ENCODE assay signal across 1 cellular context in genomic region chr9:15510789-15511575, GRCh38.
TF ChIP-seq lines count a peak whose summit lies in the region.

Gene PSIP1 (minus strand): TSS chr9:15510970. CDS start chr9:15510188, 782 bp downstream.

TF ChIP-seq in HepG2, 621 proteins besides CTCF, POLR2A, EP300 and RAD21 (continued from another document and continues in another):
- TF ChIP-seq SALL2 (CRISPR knock-in tag; IDR thresholded peaks at IDR 0.05) (peak; percentile 72; the same call in 1 of the 2 replicates), ARNT (IDR thresholded peaks at IDR 0.05) (no peak), ZNF512 (CRISPR knock-in tag; IDR thresholded peaks at IDR 0.05) (no peak), GABPB1 (CRISPR knock-in tag; IDR thresholded peaks at IDR 0.05) (peak; percentile 63; the same call in 1 of the 2 replicates), KAT8 (CRISPR knock-in tag; IDR thresholded peaks at IDR 0.05) (0 out of 2 replicates have a peak, but pooled peaks have one; percentile 26), HNF1B (CRISPR knock-in tag; IDR thresholded peaks at IDR 0.05) (peak; percentile 78), TERF1 (CRISPR knock-in tag; IDR thresholded peaks at IDR 0.05) (no peak), IKZF1 (IDR thresholded peaks at IDR 0.05) (no peak), PCBP1 (IDR thresholded peaks at IDR 0.05; ENCODE audit: borderline replicate concordance, low read depth, low read length) (peak; percentile 81; the same call in 1 of the 2 replicates), GABPA (IDR thresholded peaks at IDR 0.05; ENCODE audit: low read depth, low read length) (no peak), GABPA (CRISPR knock-in tag; IDR thresholded peaks at IDR 0.05; ENCODE audit: low read depth) (peak; percentile 25; the same call in 1 of the 2 replicates), ZNF7 (CRISPR knock-in tag; IDR thresholded peaks at IDR 0.05) (no peak), ZNF777 (CRISPR knock-in tag; IDR thresholded peaks at IDR 0.05) (peak; percentile 77; the same call in 1 of the 2 replicates), REXO4 (CRISPR knock-in tag; IDR thresholded peaks at IDR 0.05; ENCODE audit: borderline replicate concordance) (0 out of 2 replicates have a peak, but pooled peaks have one; percentile 66), ZNF34 (CRISPR knock-in tag; IDR thresholded peaks at IDR 0.05; ENCODE audit: borderline replicate concordance) (no peak), HOXA5 (CRISPR knock-in tag; IDR thresholded peaks at IDR 0.05) (0 out of 2 replicates have a peak, but pooled peaks have one; percentile 28), ZNF792 (CRISPR knock-in tag; IDR thresholded peaks at IDR 0.05) (no peak), ZNF501 (CRISPR knock-in tag; IDR thresholded peaks at IDR 0.05) (peak; percentile 91), TOPORS (CRISPR knock-in tag; IDR thresholded peaks at IDR 0.05) (peak; percentile 82), MYPOP (CRISPR knock-in tag; IDR thresholded peaks at IDR 0.05) (peak; percentile 96), AKNA (CRISPR knock-in tag; IDR thresholded peaks at IDR 0.05; ENCODE audit: borderline replicate concordance) (peak; percentile 14; the same call in 1 of the 2 replicates), ZNF343 (CRISPR knock-in tag; IDR thresholded peaks at IDR 0.05) (no peak), DMTF1 (CRISPR knock-in tag; IDR thresholded peaks at IDR 0.05) (no peak), SMAD3 (CRISPR knock-in tag; IDR thresholded peaks at IDR 0.05) (no peak), SAFB2 (CRISPR knock-in tag; IDR thresholded peaks at IDR 0.05; ENCODE audit: borderline replicate concordance, low read depth) (peak; percentile 91; the same call in 1 of the 2 replicates), ZNF776 (CRISPR knock-in tag; IDR thresholded peaks at IDR 0.05) (peak; percentile 71), ZNF710 (CRISPR knock-in tag; IDR thresholded peaks at IDR 0.05; ENCODE audit: borderline replicate concordance) (no peak), NKX3-1 (CRISPR knock-in tag; IDR thresholded peaks at IDR 0.05) (peak; percentile 41; the same call in 1 of the 2 replicates), ZNF598 (CRISPR knock-in tag; IDR thresholded peaks at IDR 0.05; ENCODE audit: borderline replicate concordance) (no peak), ZEB1 (IDR thresholded peaks at IDR 0.05; ENCODE audit: insufficient replicate concordance, low read depth) (no peak), HMGXB4 (CRISPR knock-in tag; IDR thresholded peaks at IDR 0.05; ENCODE audit: borderline replicate concordance in 1 of 2, low read depth in 1 of 2) (peak; percentile 76 to 86), HES4 (CRISPR knock-in tag; IDR thresholded peaks at IDR 0.05; ENCODE audit: borderline replicate concordance) (peak; percentile 83), GMEB2 (CRISPR knock-in tag; IDR thresholded peaks at IDR 0.05; ENCODE audit: low read depth) (0 out of 2 replicates have a peak, but pooled peaks have one; percentile 20), ZNF749 (CRISPR knock-in tag; IDR thresholded peaks at IDR 0.05; ENCODE audit: borderline replicate concordance) (peak; percentile 93), ZNF768 (CRISPR knock-in tag; IDR thresholded peaks at IDR 0.05) (peak; percentile 57; the same call in 1 of the 2 replicates), HBP1 (CRISPR knock-in tag; IDR thresholded peaks at IDR 0.05; ENCODE audit: low read depth) (no peak), ATF4 (CRISPR knock-in tag; IDR thresholded peaks at IDR 0.05) (peak; percentile 25 to 43; a peak in 1 of 4 replicates), POLR2G (IDR thresholded peaks at IDR 0.05; ENCODE audit: low read depth, low read length) (peak; percentile 92)
